ENCODE assay signal across 8 cellular contexts in the genomic region with DNA sequence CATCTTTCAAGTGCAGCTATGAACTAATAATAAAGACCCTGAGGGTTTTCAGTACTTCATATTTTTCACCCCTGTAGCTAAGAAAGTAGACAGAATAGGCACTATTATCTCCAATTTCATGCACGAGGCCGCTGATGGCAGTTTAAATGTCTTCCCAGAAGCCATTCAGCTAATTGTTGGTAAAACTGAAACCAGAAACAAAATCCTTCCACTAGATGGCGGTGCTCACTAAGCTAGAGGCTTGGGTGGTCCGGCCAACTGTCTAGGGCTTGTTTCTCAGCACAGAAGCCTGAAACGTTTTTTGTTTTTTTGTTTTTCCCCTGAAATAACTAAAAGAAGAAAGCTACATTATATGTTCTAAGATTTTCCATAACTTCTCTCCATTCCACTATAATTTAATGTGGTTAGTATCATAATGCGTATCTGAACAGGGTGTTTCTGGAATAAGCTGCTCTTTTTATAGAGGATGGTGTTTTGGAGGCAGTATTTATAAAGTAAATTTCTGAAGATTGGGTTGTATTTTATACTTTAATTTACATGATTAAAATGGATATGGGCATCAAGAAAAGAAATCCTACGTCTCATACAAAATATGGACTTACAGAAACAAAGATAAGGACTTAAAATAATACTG.
A peak's percentile ranks its signal among the peaks of the same experiment; 100 is the strongest.
DNase-seq lines count a peak whose midpoint lies in the region; ATAC-seq, FAIRE-seq and TF ChIP-seq lines count a peak whose summit lies in the region.

No MANE protein-coding gene starts in this region.

- peaks cover 4 to 12% (median 6%) of the 10 kb centered on the region in 3 donors for H3K27me3 Mint-ChIP-seq in naive B cell

- peaks cover 19% of the 10 kb centered on the region for H3K4me1 ChIP-seq in DND-41 (ENCODE audit: insufficient read depth, low read length)

- no peak overlapping the region for H3K4me3 Mint-ChIP-seq in naive B cell

- no peak overlapping the region for H3K4me3 ChIP-seq in DND-41 (ENCODE audit: low read depth in 1 of 2, low read length in 2 of 2)

- TF ChIP-seq POLR2A in erythroblast (IDR thresholded peaks at IDR 0.05; ENCODE audit: low read length), result no peak

- peaks cover 4 to 11% (median 10%) of the 10 kb centered on the region in 3 donors for H3K4me1 Mint-ChIP-seq in naive B cell

- no peaks in the 10 kb centered on the region for H3K79me2 ChIP-seq in DND-41 (ENCODE audit: insufficient read depth, low read length)

- no peak overlapping the region for H3K27ac Mint-ChIP-seq in naive B cell

- H3K36me3 Mint-ChIP-seq in naive B cell, result no peaks in the 10 kb centered on the region

- H3K27ac ChIP-seq in DND-41 (ENCODE audit: low read length) (peak overlapping the region; percentile 81), substantia nigra (ENCODE audit: low read depth, low read length, poor library complexity, severe bottlenecking) (no peak overlapping the region)

- no peaks in the 10 kb centered on the region for H3K36me3 ChIP-seq in DND-41 (ENCODE audit: insufficient read depth, low read length)

- FAIRE-seq in HTR-8/SVneo (lab: Jason Lieb, UNC), result no peak

- peak overlapping the region; percentile 81 for H2AFZ ChIP-seq in DND-41 (ENCODE audit: low read depth, low read length)

- no peaks in the 10 kb centered on the region for H3K9me3 ChIP-seq in DND-41 (ENCODE audit: insufficient read depth, low read length, severe bottlenecking)

- H4K20me1 ChIP-seq in DND-41 (ENCODE audit: insufficient read depth, low read length), result no peaks in the 10 kb centered on the region

- peak; percentile 82 for DNase-seq in DND-41
- DNase-seq in HTR-8/SVneo (ENCODE audit: insufficient read length, low spot score), result peak; percentile 17
- DNase-seq in NOMO-1 (lab: John Stamatoyannopoulos, UW; ENCODE audit: unreplicated experiment in 2 of 2), result peak; percentile 72 to 77
- DNase-seq in activated CD8-positive, alpha-beta memory T cell treated with anti-CD3 and anti-CD28 coated beads, Interleukin-2, amount 50 U/mL, for 48 hours, result peak; percentile 68
- DNase-seq in erythroblast (lab: John Stamatoyannopoulos, UW), result peak; percentile 83 to 92
- peak; percentile 37 for DNase-seq in naive B cell
- DNase-seq in substantia nigra (lab: John Stamatoyannopoulos, UW), result peak in 44 of 49 donors; percentile 2 to 83 (median 42)

- no peaks in the 10 kb centered on the region for H3K9me3 Mint-ChIP-seq in naive B cell

- H3K9ac ChIP-seq in DND-41 (ENCODE audit: low read depth, low read length), result peak overlapping the region; percentile 40

- no peaks in the 10 kb centered on the region for H3K27me3 ChIP-seq in DND-41 (ENCODE audit: insufficient read depth, low read length, poor library complexity)

- TF ChIP-seq CTCF in DND-41 (IDR thresholded peaks at IDR 0.05; ENCODE audit: borderline replicate concordance, extremely low read depth, low read length, poor library complexity, severe bottlenecking), result peak; percentile 88

- ATAC-seq in DND-41 (ENCODE audit: insufficient read depth, low read depth) (peak; percentile 90), GM21529 (IDR thresholded peaks at IDR 0.05; ENCODE audit: unreplicated experiment) (peak; percentile 90), naive B cell (ENCODE audit: low read depth in 2 of 2) (peak; percentile 65 to 67)

- H3K4me2 ChIP-seq in DND-41 (ENCODE audit: insufficient read depth, low read length), result peak overlapping the region; percentile 38

Comparison
In these comparisons a context has a peak if more than half of its experiments do, and no peak if none do; other contexts are left out.
1. DNase-seq: peak in every context shown above with its lines; median percentile 88 in erythroblast; 82 in DND-41; 74 in NOMO-1; 68 in activated CD8-positive, alpha-beta memory T cell treated with anti-CD3 and anti-CD28 coated beads, Interleukin-2, amount 50 U/mL, for 48 hours; 42 in substantia nigra; 37 in naive B cell; 17 in HTR-8/SVneo.